Comparison of ENCODE assay signal across 9 cellular contexts in the genomic region with DNA sequence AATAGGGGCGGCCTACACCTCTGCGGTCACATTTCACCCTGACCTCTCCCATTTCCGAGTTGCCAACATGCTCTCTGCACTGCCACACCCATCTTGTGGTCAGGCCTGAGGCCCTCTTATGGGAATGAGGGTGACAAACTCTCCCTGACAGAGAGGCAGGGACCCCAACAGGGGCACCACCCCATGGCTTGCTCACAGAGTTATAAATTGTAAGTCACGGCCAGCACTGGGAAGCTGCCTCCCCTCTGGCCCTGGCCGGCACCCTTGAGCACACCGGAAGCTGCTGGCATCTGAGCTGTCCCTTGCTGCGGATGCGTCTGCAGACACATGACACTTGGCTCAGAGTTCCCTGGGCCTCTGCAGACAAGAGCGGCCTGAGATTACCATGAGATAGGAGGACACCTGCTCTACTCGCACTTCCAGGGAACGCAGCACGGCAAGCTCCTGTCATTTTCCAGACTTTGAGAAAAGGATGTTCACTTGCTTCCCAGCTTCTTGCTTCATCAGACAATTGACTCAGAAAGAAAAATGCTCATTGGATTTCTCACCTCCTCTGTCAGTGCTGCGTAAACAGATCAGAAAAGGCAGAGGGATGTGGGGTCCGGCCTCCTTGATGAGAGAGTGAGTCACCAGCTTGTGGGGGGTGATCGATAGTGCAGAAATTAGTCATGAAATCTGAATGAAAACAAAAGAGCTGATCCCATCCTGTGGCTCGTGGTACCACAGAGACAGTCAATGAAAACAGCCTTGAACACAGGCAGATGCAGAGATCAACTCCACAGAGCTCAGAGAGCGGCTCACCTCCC.
DNase-seq lines count a peak whose midpoint lies in the region; ATAC-seq and TF ChIP-seq lines count a peak whose summit lies in the region.
"Had no signal": no experiment of that assay in that cellular context is flagged by ENCODE, and none has a peak within 500 bp of the region (broad histone marks: within the 10 kb centered on the region; RNA-seq: fewer than 3 reads in every experiment).

No MANE protein-coding gene starts in this region.

- no peaks in the 10 kb centered on the region for H4K20me1 ChIP-seq in PC-9 (ENCODE audit: insufficient read depth)

- no peaks in the 10 kb centered on the region for H3K36me3 ChIP-seq in PC-9 (ENCODE audit: low read depth)
- no peaks in the 10 kb centered on the region for H3K36me3 ChIP-seq in naive thymus-derived CD4-positive, alpha-beta T cell (ENCODE audit: control insufficient read depth in 2 of 3, insufficient read depth in 3 of 3, low read length in 3 of 3)

- DNase-seq in AG04449 (ENCODE audit: low read depth, low spot score) (peak; percentile 93), PC-9 (peak; percentile 82 to 94), NCI-H1417 treated with DMSO at 0.1 percent for 48 hours (lab: John Stamatoyannopoulos, UW) (no peak), NCI-H345 (lab: John Stamatoyannopoulos, UW) (no peak), erythroblast (lab: John Stamatoyannopoulos, UW) (no peak)
- peak; percentile 70 for DNase-seq in activated naive CD8-positive, alpha-beta T cell treated with anti-CD3 and anti-CD28 coated beads, Interleukin-2, amount 50 U/mL, for 24 hours
- DNase-seq in naive thymus-derived CD4-positive, alpha-beta T cell, result peak in 1 of 9 donors; percentile 69

- POLR2A ChIA-PET in AG04449 (lab: Yijun Ruan, JAX) (interaction anchor here (0.7 to 1.4 kb wide), 3 partner anchors 9 to 29 kb away, joined by 3 to 5 read pairs (median 5); no protein-coding TSS in a partner anchor), PC-9 (lab: Charles Lee; ENCODE audit: unreplicated experiment) (interaction anchor here (0.5 to 0.7 kb wide), 6 partner anchors 22 to 909 kb away, joined by 3 to 6 read pairs (median 3); a partner anchor contains a TSS)
- POLR2A ChIA-PET in naive thymus-derived CD4-positive, alpha-beta T cell (lab: Charles Lee), result no interaction called here

- H3K79me2 ChIP-seq in PC-9 (ENCODE audit: low read depth), result no peaks in the 10 kb centered on the region

- H3K9me3 Mint-ChIP-seq in activated naive CD8-positive, alpha-beta T cell treated with anti-CD3 and anti-CD28 coated beads, Interleukin-2, amount 50 U/mL, for 24 hours, result no peaks in the 10 kb centered on the region
- H3K9me3 Mint-ChIP-seq in naive thymus-derived CD4-positive, alpha-beta T cell, result peaks cover 0 to 8% (median 0%) of the 10 kb centered on the region in 11 donors

- peaks cover 23% of the 10 kb centered on the region for H3K4me1 ChIP-seq in PC-9 (replicated peaks; ENCODE audit: insufficient read depth)
- no peaks in the 10 kb centered on the region for H3K4me1 ChIP-seq in naive thymus-derived CD4-positive, alpha-beta T cell (ENCODE audit: control insufficient read depth in 2 of 2, insufficient read depth in 2 of 2, low read length in 2 of 2)

- no peaks in the 10 kb centered on the region for H3K9me3 ChIP-seq in PC-9 (ENCODE audit: insufficient read depth, low read depth)
- H3K9me3 ChIP-seq in naive thymus-derived CD4-positive, alpha-beta T cell (ENCODE audit: control insufficient read depth in 2 of 3, low read length in 3 of 3), result no peaks in the 10 kb centered on the region

- H3K36me3 Mint-ChIP-seq in activated naive CD8-positive, alpha-beta T cell treated with anti-CD3 and anti-CD28 coated beads, Interleukin-2, amount 50 U/mL, for 24 hours (ENCODE audit: low read depth), result no peaks in the 10 kb centered on the region
- H3K36me3 Mint-ChIP-seq in naive thymus-derived CD4-positive, alpha-beta T cell, result peaks cover 0 to 38% (median 0%) of the 10 kb centered on the region in 5 donors

- peak overlapping the region; percentile 69 for H3K4me2 ChIP-seq in PC-9

- no TSS peak for BruUV-seq in PC-9 (replicated peaks; lab: Mats Ljungman, UMichigan)

- no peaks in the 10 kb centered on the region for H3K9me2 ChIP-seq in PC-9 (ENCODE audit: insufficient read depth)

- TF ChIP-seq POLR2A in erythroblast (IDR thresholded peaks at IDR 0.05; ENCODE audit: low read length), result no peak

- no peaks in the 10 kb centered on the region for H3K27me3 ChIP-seq in PC-9 (ENCODE audit: insufficient read depth, low read depth)
- no peaks in the 10 kb centered on the region for H3K27me3 ChIP-seq in naive thymus-derived CD4-positive, alpha-beta T cell (ENCODE audit: control insufficient read depth in 2 of 2, insufficient read depth in 2 of 2, low read length in 2 of 2)

- peaks cover 4% of the 10 kb centered on the region for H3K27me3 Mint-ChIP-seq in activated naive CD8-positive, alpha-beta T cell treated with anti-CD3 and anti-CD28 coated beads, Interleukin-2, amount 50 U/mL, for 24 hours
- H3K27me3 Mint-ChIP-seq in naive thymus-derived CD4-positive, alpha-beta T cell, result peaks cover 0 to 4% (median 0%) of the 10 kb centered on the region in 5 donors

- H3K27ac ChIP-seq in PC-9, result peak overlapping the region; percentile 87
- H3K27ac ChIP-seq in naive thymus-derived CD4-positive, alpha-beta T cell (ENCODE audit: low read depth, low read length), result no peak overlapping the region

- H2AFZ ChIP-seq in PC-9, result no peak overlapping the region

- no peak overlapping the region for H3K4me3 ChIP-seq in AG04449 (ENCODE audit: low read depth, low read length)
- peak overlapping the region; percentile 23; the same call in 1 of the 2 replicates for H3K4me3 ChIP-seq in PC-9
- H3K4me3 ChIP-seq in naive thymus-derived CD4-positive, alpha-beta T cell (ENCODE audit: low read length), result no peak overlapping the region

- peak; percentile 98 for ATAC-seq in activated naive CD8-positive, alpha-beta T cell treated with anti-CD3 and anti-CD28 coated beads, Interleukin-2, amount 50 U/mL, for 24 hours
- ATAC-seq in naive thymus-derived CD4-positive, alpha-beta T cell, result peak; percentile 34
- ATAC-seq in HG03521 (IDR thresholded peaks at IDR 0.05; ENCODE audit: unreplicated experiment), result no peak

- intact Hi-C loops in PC-9 (cut with micrococcal nuclease; ENCODE audit: unreplicated experiment), result loop anchor here (1.0 to 2.0 kb wide), 3 partner anchors 33 to 352 kb away; a partner anchor contains a TSS
- intact Hi-C loops in naive thymus-derived CD4-positive, alpha-beta T cell (cut with micrococcal nuclease), result loop anchor here in 1 of 2 donors (1.0 to 2.0 kb wide), 2 partner anchors 23 to 29 kb away; no protein-coding TSS in a partner anchor

- H3K27ac Mint-ChIP-seq in activated naive CD8-positive, alpha-beta T cell treated with anti-CD3 and anti-CD28 coated beads, Interleukin-2, amount 50 U/mL, for 24 hours, result peak overlapping the region; percentile 89
- peak overlapping the region in 1 of 9 donors; percentile 76 for H3K27ac Mint-ChIP-seq in naive thymus-derived CD4-positive, alpha-beta T cell

- no peak for TF ChIP-seq CTCF in AG04449 (IDR thresholded peaks at IDR 0.05; ENCODE audit: insufficient read depth, low read length, missing control alignments)
- TF ChIP-seq CTCF in PC-9 (conservative IDR thresholded peaks at IDR 0.05), result no peak

- H3F3A ChIP-seq in PC-9 (ENCODE audit: insufficient read depth, low read depth), result peaks cover 37% of the 10 kb centered on the region

- CTCF ChIA-PET in AG04449 (lab: Yijun Ruan, JAX), result interaction anchor here (1.0 to 1.8 kb wide), 4 partner anchors 14 to 355 kb away, joined by 3 to 6 read pairs (median 4); no protein-coding TSS in a partner anchor
- CTCF ChIA-PET in PC-9 (lab: Charles Lee), result interaction anchor here (0.6 to 1.1 kb wide), 3 partner anchors 18 to 145 kb away, joined by 3 to 4 read pairs (median 3); no protein-coding TSS in a partner anchor
- CTCF ChIA-PET in naive thymus-derived CD4-positive, alpha-beta T cell (lab: Charles Lee), result no interaction called here

- H3K4me1 Mint-ChIP-seq in activated naive CD8-positive, alpha-beta T cell treated with anti-CD3 and anti-CD28 coated beads, Interleukin-2, amount 50 U/mL, for 24 hours, result peaks cover 24% of the 10 kb centered on the region
- H3K4me1 Mint-ChIP-seq in naive thymus-derived CD4-positive, alpha-beta T cell, result peaks cover 0 to 18% (median 0%) of the 10 kb centered on the region in 7 donors

- H3K4me3 Mint-ChIP-seq in activated naive CD8-positive, alpha-beta T cell treated with anti-CD3 and anti-CD28 coated beads, Interleukin-2, amount 50 U/mL, for 24 hours, result peak overlapping the region; percentile 55
- peak overlapping the region in 1 of 10 donors; percentile 51 for H3K4me3 Mint-ChIP-seq in naive thymus-derived CD4-positive, alpha-beta T cell
- H3K4me3 Mint-ChIP-seq: neural crest cell had no signal

Comparison
In these comparisons a context has a peak if more than half of its experiments do, and no peak if none do; other contexts are left out.
1. DNase-seq: peak in AG04449 (single experiment), PC-9 (2 of 2) and activated naive CD8-positive, alpha-beta T cell treated with anti-CD3 and anti-CD28 coated beads, Interleukin-2, amount 50 U/mL, for 24 hours (single experiment); none in NCI-H1417 treated with DMSO at 0.1 percent for 48 hours (single experiment), NCI-H345 (single experiment) and erythroblast (0 of 2).